18 cellular contexts compared by ENCODE assay signal in genomic region chr1:228554107-228554506, GRCh38.
A peak's percentile ranks its signal among the peaks of the same experiment; 100 is the strongest.
DNase-seq lines count a peak whose midpoint lies in the region; ATAC-seq and TF ChIP-seq lines count a peak whose summit lies in the region.
"Had no signal": no experiment of that assay in that cellular context is flagged by ENCODE, and none has a peak within 500 bp of the region (broad histone marks: within the 10 kb centered on the region; RNA-seq: fewer than 3 reads in every experiment).

No MANE protein-coding gene starts in this region.

- H3K4me3 Mint-ChIP-seq in central memory CD8-positive, alpha-beta T cell: no peak overlapping the region
- H3K4me3 Mint-ChIP-seq in neural crest cell: peak overlapping the region; percentile 69
- H3K4me3 Mint-ChIP-seq: B cell; CD8-positive, alpha-beta T cell had no signal

- peak; percentile 21 for DNase-seq in Caki2 (ENCODE audit: low read depth)
- DNase-seq in M059J (ENCODE audit: low read depth): peak; percentile 4
- DNase-seq in central memory CD8-positive, alpha-beta T cell (ENCODE audit: low spot score in 2 of 2): no peak
- no peak for DNase-seq in neural crest cell (ENCODE audit: low read depth, low spot score)
- DNase-seq in activated T-cell treated with anti-CD3 and anti-CD28 coated beads for 4 hours: no peak
- DNase-seq in foreskin melanocyte: no peak
- DNase-seq: 8988T; CD8-positive, alpha-beta T cell; DMS 273 treated with DMSO at 0.1 percent for 48 hours; DMS53; DND-41; EL; GOT3; H7 had no signal

- H3K9me3 Mint-ChIP-seq in central memory CD8-positive, alpha-beta T cell: no peaks in the 10 kb centered on the region
- H3K9me3 Mint-ChIP-seq in neural crest cell: no peaks in the 10 kb centered on the region

- no peaks in the 10 kb centered on the region for H3K4me1 Mint-ChIP-seq in central memory CD8-positive, alpha-beta T cell
- H3K4me1 Mint-ChIP-seq in neural crest cell: no peaks in the 10 kb centered on the region
- H3K4me1 Mint-ChIP-seq: B cell had no signal

- ATAC-seq in central memory CD8-positive, alpha-beta T cell (replicated peaks; ENCODE audit: extremely low read depth, poor library complexity, severe bottlenecking): no peak
- ATAC-seq in GM18517 (IDR thresholded peaks at IDR 0.05; ENCODE audit: unreplicated experiment) (no peak), GM18861 (IDR thresholded peaks at IDR 0.05; ENCODE audit: unreplicated experiment) (no peak)
- ATAC-seq: CD8-positive, alpha-beta T cell; GM12878 had no signal

- in situ Hi-C loops in Caki2 (cut with HindIII; ENCODE audit: low pct_unique_long_range_greater_than_20kb, low sequenced_read_pairs): no loop called here

- peaks cover 16% of the 10 kb centered on the region for H3K27me3 Mint-ChIP-seq in central memory CD8-positive, alpha-beta T cell
- peaks cover 46% of the 10 kb centered on the region for H3K27me3 Mint-ChIP-seq in neural crest cell (ENCODE audit: low read depth)
- H3K27me3 Mint-ChIP-seq: B cell had no signal

- peak overlapping the region; percentile 55 for H3K27ac Mint-ChIP-seq in central memory CD8-positive, alpha-beta T cell (ENCODE audit: low read depth)
- no peak overlapping the region for H3K27ac Mint-ChIP-seq in neural crest cell (ENCODE audit: unreplicated experiment)
- H3K27ac Mint-ChIP-seq: B cell; CD8-positive, alpha-beta T cell had no signal

- H3K36me3 Mint-ChIP-seq in central memory CD8-positive, alpha-beta T cell (ENCODE audit: insufficient read depth): peaks cover 6% of the 10 kb centered on the region
- H3K36me3 Mint-ChIP-seq in neural crest cell (ENCODE audit: low read depth): no peaks in the 10 kb centered on the region
- H3K36me3 Mint-ChIP-seq: CD8-positive, alpha-beta T cell had no signal

- no peak for TF ChIP-seq CTCF in neural crest cell (conservative IDR thresholded peaks at IDR 0.05)

Comparison
In these comparisons a context has a peak if more than half of its experiments do, and no peak if none do; other contexts are left out.
1. DNase-seq: peak in Caki2 (single experiment) and M059J (single experiment); none in central memory CD8-positive, alpha-beta T cell (0 of 2), neural crest cell (single experiment), activated T-cell treated with anti-CD3 and anti-CD28 coated beads for 4 hours (single experiment) and foreskin melanocyte (single experiment).